1 cellular context compared by ENCODE assay signal in the genomic region with DNA sequence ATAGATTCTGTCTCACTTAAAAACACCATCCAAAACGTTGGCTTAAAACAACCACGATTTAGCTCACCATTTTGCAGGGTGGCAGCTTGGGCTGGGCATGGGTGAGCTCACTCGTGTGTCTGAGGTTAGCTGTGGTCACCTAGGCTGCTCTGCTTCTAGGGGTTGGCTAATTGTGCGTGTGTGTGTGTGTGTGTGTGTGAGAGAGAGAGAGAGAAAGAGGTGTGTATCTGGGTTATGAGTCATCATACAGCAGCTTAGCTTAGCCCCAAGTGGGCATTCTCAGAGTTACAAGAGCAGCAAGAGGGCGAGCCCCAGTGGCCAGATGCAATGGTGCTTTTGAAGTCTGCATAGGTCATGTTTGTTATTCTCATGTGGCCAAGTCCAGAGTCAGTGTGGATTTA.
TF ChIP-seq lines count a peak whose summit lies in the region.

No MANE protein-coding gene starts in this region.

TF ChIP-seq in HepG2, 621 proteins besides CTCF, POLR2A, EP300 and RAD21 (continued from another document and continues in another):
- TF ChIP-seq, protein P1, sequence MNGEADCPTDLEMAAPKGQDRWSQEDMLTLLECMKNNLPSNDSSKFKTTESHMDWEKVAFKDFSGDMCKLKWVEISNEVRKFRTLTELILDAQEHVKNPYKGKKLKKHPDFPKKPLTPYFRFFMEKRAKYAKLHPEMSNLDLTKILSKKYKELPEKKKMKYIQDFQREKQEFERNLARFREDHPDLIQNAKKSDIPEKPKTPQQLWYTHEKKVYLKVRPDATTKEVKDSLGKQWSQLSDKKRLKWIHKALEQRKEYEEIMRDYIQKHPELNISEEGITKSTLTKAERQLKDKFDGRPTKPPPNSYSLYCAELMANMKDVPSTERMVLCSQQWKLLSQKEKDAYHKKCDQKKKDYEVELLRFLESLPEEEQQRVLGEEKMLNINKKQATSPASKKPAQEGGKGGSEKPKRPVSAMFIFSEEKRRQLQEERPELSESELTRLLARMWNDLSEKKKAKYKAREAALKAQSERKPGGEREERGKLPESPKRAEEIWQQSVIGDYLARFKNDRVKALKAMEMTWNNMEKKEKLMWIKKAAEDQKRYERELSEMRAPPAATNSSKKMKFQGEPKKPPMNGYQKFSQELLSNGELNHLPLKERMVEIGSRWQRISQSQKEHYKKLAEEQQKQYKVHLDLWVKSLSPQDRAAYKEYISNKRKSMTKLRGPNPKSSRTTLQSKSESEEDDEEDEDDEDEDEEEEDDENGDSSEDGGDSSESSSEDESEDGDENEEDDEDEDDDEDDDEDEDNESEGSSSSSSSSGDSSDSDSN (CRISPR knock-in tag; IDR thresholded peaks at IDR 0.05) = 0 out of 2 replicates have a peak, but pooled peaks have one; percentile 47
- no peak for TF ChIP-seq ZNF326 (CRISPR knock-in tag; IDR thresholded peaks at IDR 0.05; ENCODE audit: borderline replicate concordance)
- no peak for TF ChIP-seq ZNF570 (CRISPR knock-in tag; IDR thresholded peaks at IDR 0.05; ENCODE audit: borderline replicate concordance)
- TF ChIP-seq, protein P2, sequence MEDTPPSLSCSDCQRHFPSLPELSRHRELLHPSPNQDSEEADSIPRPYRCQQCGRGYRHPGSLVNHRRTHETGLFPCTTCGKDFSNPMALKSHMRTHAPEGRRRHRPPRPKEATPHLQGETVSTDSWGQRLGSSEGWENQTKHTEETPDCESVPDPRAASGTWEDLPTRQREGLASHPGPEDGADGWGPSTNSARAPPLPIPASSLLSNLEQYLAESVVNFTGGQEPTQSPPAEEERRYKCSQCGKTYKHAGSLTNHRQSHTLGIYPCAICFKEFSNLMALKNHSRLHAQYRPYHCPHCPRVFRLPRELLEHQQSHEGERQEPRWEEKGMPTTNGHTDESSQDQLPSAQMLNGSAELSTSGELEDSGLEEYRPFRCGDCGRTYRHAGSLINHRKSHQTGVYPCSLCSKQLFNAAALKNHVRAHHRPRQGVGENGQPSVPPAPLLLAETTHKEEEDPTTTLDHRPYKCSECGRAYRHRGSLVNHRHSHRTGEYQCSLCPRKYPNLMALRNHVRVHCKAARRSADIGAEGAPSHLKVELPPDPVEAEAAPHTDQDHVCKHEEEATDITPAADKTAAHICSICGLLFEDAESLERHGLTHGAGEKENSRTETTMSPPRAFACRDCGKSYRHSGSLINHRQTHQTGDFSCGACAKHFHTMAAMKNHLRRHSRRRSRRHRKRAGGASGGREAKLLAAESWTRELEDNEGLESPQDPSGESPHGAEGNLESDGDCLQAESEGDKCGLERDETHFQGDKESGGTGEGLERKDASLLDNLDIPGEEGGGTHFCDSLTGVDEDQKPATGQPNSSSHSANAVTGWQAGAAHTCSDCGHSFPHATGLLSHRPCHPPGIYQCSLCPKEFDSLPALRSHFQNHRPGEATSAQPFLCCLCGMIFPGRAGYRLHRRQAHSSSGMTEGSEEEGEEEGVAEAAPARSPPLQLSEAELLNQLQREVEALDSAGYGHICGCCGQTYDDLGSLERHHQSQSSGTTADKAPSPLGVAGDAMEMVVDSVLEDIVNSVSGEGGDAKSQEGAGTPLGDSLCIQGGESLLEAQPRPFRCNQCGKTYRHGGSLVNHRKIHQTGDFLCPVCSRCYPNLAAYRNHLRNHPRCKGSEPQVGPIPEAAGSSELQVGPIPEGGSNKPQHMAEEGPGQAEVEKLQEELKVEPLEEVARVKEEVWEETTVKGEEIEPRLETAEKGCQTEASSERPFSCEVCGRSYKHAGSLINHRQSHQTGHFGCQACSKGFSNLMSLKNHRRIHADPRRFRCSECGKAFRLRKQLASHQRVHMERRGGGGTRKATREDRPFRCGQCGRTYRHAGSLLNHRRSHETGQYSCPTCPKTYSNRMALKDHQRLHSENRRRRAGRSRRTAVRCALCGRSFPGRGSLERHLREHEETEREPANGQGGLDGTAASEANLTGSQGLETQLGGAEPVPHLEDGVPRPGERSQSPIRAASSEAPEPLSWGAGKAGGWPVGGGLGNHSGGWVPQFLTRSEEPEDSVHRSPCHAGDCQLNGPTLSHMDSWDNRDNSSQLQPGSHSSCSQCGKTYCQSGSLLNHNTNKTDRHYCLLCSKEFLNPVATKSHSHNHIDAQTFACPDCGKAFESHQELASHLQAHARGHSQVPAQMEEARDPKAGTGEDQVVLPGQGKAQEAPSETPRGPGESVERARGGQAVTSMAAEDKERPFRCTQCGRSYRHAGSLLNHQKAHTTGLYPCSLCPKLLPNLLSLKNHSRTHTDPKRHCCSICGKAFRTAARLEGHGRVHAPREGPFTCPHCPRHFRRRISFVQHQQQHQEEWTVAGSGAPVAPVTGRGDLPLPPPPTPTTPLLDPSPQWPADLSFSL (CRISPR knock-in tag; IDR thresholded peaks at IDR 0.05) = peak; percentile 95
- TF ChIP-seq RBAK (CRISPR knock-in tag; IDR thresholded peaks at IDR 0.05) = peak; percentile 84
- TF ChIP-seq, protein P3, sequence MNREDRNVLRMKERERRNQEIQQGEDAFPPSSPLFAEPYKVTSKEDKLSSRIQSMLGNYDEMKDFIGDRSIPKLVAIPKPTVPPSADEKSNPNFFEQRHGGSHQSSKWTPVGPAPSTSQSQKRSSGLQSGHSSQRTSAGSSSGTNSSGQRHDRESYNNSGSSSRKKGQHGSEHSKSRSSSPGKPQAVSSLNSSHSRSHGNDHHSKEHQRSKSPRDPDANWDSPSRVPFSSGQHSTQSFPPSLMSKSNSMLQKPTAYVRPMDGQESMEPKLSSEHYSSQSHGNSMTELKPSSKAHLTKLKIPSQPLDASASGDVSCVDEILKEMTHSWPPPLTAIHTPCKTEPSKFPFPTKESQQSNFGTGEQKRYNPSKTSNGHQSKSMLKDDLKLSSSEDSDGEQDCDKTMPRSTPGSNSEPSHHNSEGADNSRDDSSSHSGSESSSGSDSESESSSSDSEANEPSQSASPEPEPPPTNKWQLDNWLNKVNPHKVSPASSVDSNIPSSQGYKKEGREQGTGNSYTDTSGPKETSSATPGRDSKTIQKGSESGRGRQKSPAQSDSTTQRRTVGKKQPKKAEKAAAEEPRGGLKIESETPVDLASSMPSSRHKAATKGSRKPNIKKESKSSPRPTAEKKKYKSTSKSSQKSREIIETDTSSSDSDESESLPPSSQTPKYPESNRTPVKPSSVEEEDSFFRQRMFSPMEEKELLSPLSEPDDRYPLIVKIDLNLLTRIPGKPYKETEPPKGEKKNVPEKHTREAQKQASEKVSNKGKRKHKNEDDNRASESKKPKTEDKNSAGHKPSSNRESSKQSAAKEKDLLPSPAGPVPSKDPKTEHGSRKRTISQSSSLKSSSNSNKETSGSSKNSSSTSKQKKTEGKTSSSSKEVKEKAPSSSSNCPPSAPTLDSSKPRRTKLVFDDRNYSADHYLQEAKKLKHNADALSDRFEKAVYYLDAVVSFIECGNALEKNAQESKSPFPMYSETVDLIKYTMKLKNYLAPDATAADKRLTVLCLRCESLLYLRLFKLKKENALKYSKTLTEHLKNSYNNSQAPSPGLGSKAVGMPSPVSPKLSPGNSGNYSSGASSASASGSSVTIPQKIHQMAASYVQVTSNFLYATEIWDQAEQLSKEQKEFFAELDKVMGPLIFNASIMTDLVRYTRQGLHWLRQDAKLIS (CRISPR knock-in tag; IDR thresholded peaks at IDR 0.05) = no peak
- TF ChIP-seq, protein P4, sequence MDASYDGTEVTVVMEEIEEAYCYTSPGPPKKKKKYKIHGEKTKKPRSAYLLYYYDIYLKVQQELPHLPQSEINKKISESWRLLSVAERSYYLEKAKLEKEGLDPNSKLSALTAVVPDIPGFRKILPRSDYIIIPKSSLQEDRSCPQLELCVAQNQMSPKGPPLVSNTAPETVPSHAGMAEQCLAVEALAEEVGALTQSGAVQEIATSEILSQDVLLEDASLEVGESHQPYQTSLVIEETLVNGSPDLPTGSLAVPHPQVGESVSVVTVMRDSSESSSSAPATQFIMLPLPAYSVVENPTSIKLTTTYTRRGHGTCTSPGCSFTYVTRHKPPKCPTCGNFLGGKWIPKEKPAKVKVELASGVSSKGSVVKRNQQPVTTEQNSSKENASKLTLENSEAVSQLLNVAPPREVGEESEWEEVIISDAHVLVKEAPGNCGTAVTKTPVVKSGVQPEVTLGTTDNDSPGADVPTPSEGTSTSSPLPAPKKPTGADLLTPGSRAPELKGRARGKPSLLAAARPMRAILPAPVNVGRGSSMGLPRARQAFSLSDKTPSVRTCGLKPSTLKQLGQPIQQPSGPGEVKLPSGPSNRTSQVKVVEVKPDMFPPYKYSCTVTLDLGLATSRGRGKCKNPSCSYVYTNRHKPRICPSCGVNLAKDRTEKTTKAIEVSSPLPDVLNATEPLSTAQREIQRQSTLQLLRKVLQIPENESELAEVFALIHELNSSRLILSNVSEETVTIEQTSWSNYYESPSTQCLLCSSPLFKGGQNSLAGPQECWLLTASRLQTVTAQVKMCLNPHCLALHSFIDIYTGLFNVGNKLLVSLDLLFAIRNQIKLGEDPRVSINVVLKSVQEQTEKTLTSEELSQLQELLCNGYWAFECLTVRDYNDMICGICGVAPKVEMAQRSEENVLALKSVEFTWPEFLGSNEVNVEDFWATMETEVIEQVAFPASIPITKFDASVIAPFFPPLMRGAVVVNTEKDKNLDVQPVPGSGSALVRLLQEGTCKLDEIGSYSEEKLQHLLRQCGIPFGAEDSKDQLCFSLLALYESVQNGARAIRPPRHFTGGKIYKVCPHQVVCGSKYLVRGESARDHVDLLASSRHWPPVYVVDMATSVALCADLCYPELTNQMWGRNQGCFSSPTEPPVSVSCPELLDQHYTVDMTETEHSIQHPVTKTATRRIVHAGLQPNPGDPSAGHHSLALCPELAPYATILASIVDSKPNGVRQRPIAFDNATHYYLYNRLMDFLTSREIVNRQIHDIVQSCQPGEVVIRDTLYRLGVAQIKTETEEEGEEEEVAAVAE (CRISPR knock-in tag; IDR thresholded peaks at IDR 0.05; ENCODE audit: borderline replicate concordance) = 0 out of 2 replicates have a peak, but pooled peaks have one; percentile 50
- TF ChIP-seq FOXJ3 (CRISPR knock-in tag; IDR thresholded peaks at IDR 0.05; ENCODE audit: borderline replicate concordance) = no peak
- TF ChIP-seq, protein P5, sequence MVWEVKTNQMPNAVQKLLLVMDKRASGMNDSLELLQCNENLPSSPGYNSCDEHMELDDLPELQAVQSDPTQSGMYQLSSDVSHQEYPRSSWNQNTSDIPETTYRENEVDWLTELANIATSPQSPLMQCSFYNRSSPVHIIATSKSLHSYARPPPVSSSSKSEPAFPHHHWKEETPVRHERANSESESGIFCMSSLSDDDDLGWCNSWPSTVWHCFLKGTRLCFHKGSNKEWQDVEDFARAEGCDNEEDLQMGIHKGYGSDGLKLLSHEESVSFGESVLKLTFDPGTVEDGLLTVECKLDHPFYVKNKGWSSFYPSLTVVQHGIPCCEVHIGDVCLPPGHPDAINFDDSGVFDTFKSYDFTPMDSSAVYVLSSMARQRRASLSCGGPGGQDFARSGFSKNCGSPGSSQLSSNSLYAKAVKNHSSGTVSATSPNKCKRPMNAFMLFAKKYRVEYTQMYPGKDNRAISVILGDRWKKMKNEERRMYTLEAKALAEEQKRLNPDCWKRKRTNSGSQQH (CRISPR knock-in tag; IDR thresholded peaks at IDR 0.05; ENCODE audit: low read depth) = 0 out of 2 replicates have a peak, but pooled peaks have one; percentile 70
- TF ChIP-seq, protein P6, sequence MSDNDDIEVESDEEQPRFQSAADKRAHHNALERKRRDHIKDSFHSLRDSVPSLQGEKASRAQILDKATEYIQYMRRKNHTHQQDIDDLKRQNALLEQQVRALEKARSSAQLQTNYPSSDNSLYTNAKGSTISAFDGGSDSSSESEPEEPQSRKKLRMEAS (IDR thresholded peaks at IDR 0.05) = peak; percentile 44
- peak; percentile 78 for TF ChIP-seq PPARG (CRISPR knock-in tag; conservative IDR thresholded peaks at IDR 0.05)
- TF ChIP-seq ZNF552 (CRISPR knock-in tag; IDR thresholded peaks at IDR 0.05; ENCODE audit: borderline replicate concordance) = no peak
- no peak for TF ChIP-seq EED (CRISPR knock-in tag; IDR thresholded peaks at IDR 0.05)
- TF ChIP-seq, protein P7, sequence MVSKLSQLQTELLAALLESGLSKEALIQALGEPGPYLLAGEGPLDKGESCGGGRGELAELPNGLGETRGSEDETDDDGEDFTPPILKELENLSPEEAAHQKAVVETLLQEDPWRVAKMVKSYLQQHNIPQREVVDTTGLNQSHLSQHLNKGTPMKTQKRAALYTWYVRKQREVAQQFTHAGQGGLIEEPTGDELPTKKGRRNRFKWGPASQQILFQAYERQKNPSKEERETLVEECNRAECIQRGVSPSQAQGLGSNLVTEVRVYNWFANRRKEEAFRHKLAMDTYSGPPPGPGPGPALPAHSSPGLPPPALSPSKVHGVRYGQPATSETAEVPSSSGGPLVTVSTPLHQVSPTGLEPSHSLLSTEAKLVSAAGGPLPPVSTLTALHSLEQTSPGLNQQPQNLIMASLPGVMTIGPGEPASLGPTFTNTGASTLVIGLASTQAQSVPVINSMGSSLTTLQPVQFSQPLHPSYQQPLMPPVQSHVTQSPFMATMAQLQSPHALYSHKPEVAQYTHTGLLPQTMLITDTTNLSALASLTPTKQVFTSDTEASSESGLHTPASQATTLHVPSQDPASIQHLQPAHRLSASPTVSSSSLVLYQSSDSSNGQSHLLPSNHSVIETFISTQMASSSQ (IDR thresholded peaks at IDR 0.05; ENCODE audit: low read depth) = no peak
- TF ChIP-seq, protein P7 (CRISPR knock-in tag; IDR thresholded peaks at IDR 0.05; ENCODE audit: borderline replicate concordance) = peak; percentile 21; the same call in 1 of the 2 replicates
- no peak for TF ChIP-seq ZNF264 (CRISPR knock-in tag; IDR thresholded peaks at IDR 0.05)
- TF ChIP-seq, protein P8, sequence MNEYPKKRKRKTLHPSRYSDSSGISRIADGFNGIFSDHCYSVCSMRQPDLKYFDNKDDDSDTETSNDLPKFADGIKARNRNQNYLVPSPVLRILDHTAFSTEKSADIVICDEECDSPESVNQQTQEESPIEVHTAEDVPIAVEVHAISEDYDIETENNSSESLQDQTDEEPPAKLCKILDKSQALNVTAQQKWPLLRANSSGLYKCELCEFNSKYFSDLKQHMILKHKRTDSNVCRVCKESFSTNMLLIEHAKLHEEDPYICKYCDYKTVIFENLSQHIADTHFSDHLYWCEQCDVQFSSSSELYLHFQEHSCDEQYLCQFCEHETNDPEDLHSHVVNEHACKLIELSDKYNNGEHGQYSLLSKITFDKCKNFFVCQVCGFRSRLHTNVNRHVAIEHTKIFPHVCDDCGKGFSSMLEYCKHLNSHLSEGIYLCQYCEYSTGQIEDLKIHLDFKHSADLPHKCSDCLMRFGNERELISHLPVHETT (CRISPR knock-in tag; conservative IDR thresholded peaks at IDR 0.05) = 0 out of 2 replicates have a peak, but pooled peaks have one; percentile 27
- TF ChIP-seq NR2F2 (IDR thresholded peaks at IDR 0.05; ENCODE audit: borderline replicate concordance, low read depth) = peak; percentile 56; the same call in 1 of the 2 replicates
